ENCODE assay signal across 1 cellular context in genomic region chr20:18566892-18567738, GRCh38.
A peak's percentile ranks its signal among the peaks of the same experiment; 100 is the strongest.
TF ChIP-seq lines count a peak whose summit lies in the region.

Gene SMIM26, plus strand, starts transcription at chr20:18567432. Its CDS starts 47 bp downstream, at chr20:18567479.

TF ChIP-seq in K562, 482 proteins besides CTCF, POLR2A, EP300 and RAD21 (continued from another document and continues in another):
- TF ChIP-seq MITF (IDR thresholded peaks at IDR 0.05) (no peak), ILF3 (IDR thresholded peaks at IDR 0.05; ENCODE audit: borderline replicate concordance) (no peak), FIP1L1 (IDR thresholded peaks at IDR 0.05; ENCODE audit: low read depth, low read length, poor library complexity, severe bottlenecking) (no peak), PHF20 (IDR thresholded peaks at IDR 0.05; ENCODE audit: partially characterized antibody) (peak; percentile 89), ZNF696 (CRISPR knock-in tag; conservative IDR thresholded peaks at IDR 0.05) (no peak), CHD4 (IDR thresholded peaks at IDR 0.05; ENCODE audit: insufficient read depth, insufficient replicate concordance, low read depth, low read length, poor library complexity, severe bottlenecking) (no peak), POLR2AphosphoS5 (IDR thresholded peaks at IDR 0.05; ENCODE audit: control insufficient read depth, insufficient read depth, low read depth, low read length) (peak; percentile 51), CCNT2 (IDR thresholded peaks at IDR 0.05; ENCODE audit: borderline replicate concordance, extremely low read depth, insufficient read length, low read depth, low read length) (peak; percentile 37), NCOA4 (IDR thresholded peaks at IDR 0.05; ENCODE audit: partially characterized antibody) (no peak), TCF7L2 (IDR thresholded peaks at IDR 0.05; ENCODE audit: low read depth, low read length) (no peak), MLX (CRISPR knock-in tag; conservative IDR thresholded peaks at IDR 0.05) (no peak), GABPB1 (CRISPR knock-in tag; IDR thresholded peaks at IDR 0.05) (peak; percentile 96), E2F8 (IDR thresholded peaks at IDR 0.05; ENCODE audit: low read depth, partially characterized antibody) (peak; percentile 75), FOXP4 (CRISPR knock-in tag; IDR thresholded peaks at IDR 0.05; ENCODE audit: borderline replicate concordance) (no peak), ZNF778 (CRISPR knock-in tag; IDR thresholded peaks at IDR 0.05) (no peak), MTF1 (CRISPR knock-in tag; IDR thresholded peaks at IDR 0.05; ENCODE audit: borderline replicate concordance) (no peak), PHB (CRISPR knock-in tag; IDR thresholded peaks at IDR 0.05) (no peak), ZNF444 (CRISPR knock-in tag; IDR thresholded peaks at IDR 0.05) (no peak), SUPT5H (IDR thresholded peaks at IDR 0.05) (peak; percentile 75), JUNB (CRISPR knock-in tag; conservative IDR thresholded peaks at IDR 0.05) (no peak), EP400 (IDR thresholded peaks at IDR 0.05) (peak; percentile 76), ZNF57 (CRISPR knock-in tag; IDR thresholded peaks at IDR 0.05) (no peak), SP1 (CRISPR knock-in tag; IDR thresholded peaks at IDR 0.05) (peak; percentile 50; the same call in 1 of the 2 replicates), ZMIZ1 (IDR thresholded peaks at IDR 0.05; ENCODE audit: low read depth in 2 of 2, low read length in 2 of 2) (no peak), MBD1 (CRISPR knock-in tag; IDR thresholded peaks at IDR 0.05) (no peak), NFE2L1 (tag; IDR thresholded peaks at IDR 0.05; ENCODE audit: borderline replicate concordance, low read depth) (no peak), IRF9 (tag; IDR thresholded peaks at IDR 0.05) (no peak), PTRF (tag; IDR thresholded peaks at IDR 0.05) (no peak), ZNF347 (CRISPR knock-in tag; IDR thresholded peaks at IDR 0.05; ENCODE audit: low read depth) (no peak), ZSCAN32 (CRISPR knock-in tag; IDR thresholded peaks at IDR 0.05) (no peak), ETS2 (tag; IDR thresholded peaks at IDR 0.05; ENCODE audit: borderline replicate concordance, poor library complexity, severe bottlenecking) (no peak), KDM2B (CRISPR knock-in tag; IDR thresholded peaks at IDR 0.05) (no peak), DLX4 (CRISPR knock-in tag; IDR thresholded peaks at IDR 0.05) (no peak), FOSL1 (tag; conservative IDR thresholded peaks at IDR 0.05) (no peak), ZNF79 (CRISPR knock-in tag; IDR thresholded peaks at IDR 0.05; ENCODE audit: low read depth) (no peak), ARNT (IDR thresholded peaks at IDR 0.05) (no peak), ZNF780A (CRISPR knock-in tag; IDR thresholded peaks at IDR 0.05) (no peak), MAFK (IDR thresholded peaks at IDR 0.05; ENCODE audit: low read length) (no peak), MNT (conservative IDR thresholded peaks at IDR 0.05) (peak; percentile 70 to 83), PHF21A (IDR thresholded peaks at IDR 0.05; ENCODE audit: borderline replicate concordance, low read depth) (no peak), PRMT5 (CRISPR knock-in tag; IDR thresholded peaks at IDR 0.05) (no peak), MYC (IDR thresholded peaks at IDR 0.05; ENCODE audit: low read depth, low read length) (peak; percentile 77), MYC (CRISPR knock-in tag; IDR thresholded peaks at IDR 0.05; ENCODE audit: borderline replicate concordance, low read depth) (no peak), DEAF1 (CRISPR knock-in tag; IDR thresholded peaks at IDR 0.05) (no peak), PREB (CRISPR knock-in tag; IDR thresholded peaks at IDR 0.05) (no peak), FOXP1 (CRISPR knock-in tag; IDR thresholded peaks at IDR 0.05) (no peak), ZNF436 (CRISPR knock-in tag; IDR thresholded peaks at IDR 0.05) (no peak), MEF2A (IDR thresholded peaks at IDR 0.05; ENCODE audit: control insufficient read depth, low read depth, low read length) (no peak), FOS (IDR thresholded peaks at IDR 0.05; ENCODE audit: extremely low read depth, insufficient read length) (no peak), HDAC1 (IDR thresholded peaks at IDR 0.05) (no peak), TSC22D4 (tag; IDR thresholded peaks at IDR 0.05) (no peak), ELF2 (CRISPR knock-in tag; IDR thresholded peaks at IDR 0.05) (no peak), ZNF239 (CRISPR knock-in tag; IDR thresholded peaks at IDR 0.05) (no peak)
